ENCODE assay signal across 12 cellular contexts in genomic region chr2:203689424-203690109, GRCh38. TPM values are rescaled to one million over a fixed set of nuclear protein-coding genes. Genes with fewer than 3 reads are reported as not detected.
DNase-seq lines count a peak whose midpoint lies in the region; ATAC-seq and TF ChIP-seq lines count a peak whose summit lies in the region.
"Had no signal": no experiment of that assay in that cellular context is flagged by ENCODE, and none has a peak within 500 bp of the region (broad histone marks: within the 10 kb centered on the region; RNA-seq: fewer than 3 reads in every experiment).

No MANE protein-coding gene starts in this region.

- no peaks in the 10 kb centered on the region for H3F3A ChIP-seq in OCI-LY1 (ENCODE audit: insufficient read depth, low read length)

- H3K4me1 Mint-ChIP-seq in progenitor cell of endocrine pancreas (ENCODE audit: low read depth), result peaks cover 21% of the 10 kb centered on the region

- no peak overlapping the region for H3K4ac ChIP-seq in trophoblast cell (ENCODE audit: low read depth, low read length)

- ATAC-seq in GM19025 (IDR thresholded peaks at IDR 0.05; ENCODE audit: low read depth, unreplicated experiment), result peak; percentile 53
- ATAC-seq in HG02571 (IDR thresholded peaks at IDR 0.05; ENCODE audit: unreplicated experiment), result peak; percentile 42

- WGBS in trophoblast cell (ENCODE audit: extremely low coverage, insufficient coverage, insufficient read length), result no CpG with 5 or more reads among the region's 8 CpGs

- no peaks in the 10 kb centered on the region for H3K79me1 ChIP-seq in trophoblast cell (ENCODE audit: low read length)

- no peak overlapping the region for H2BK120ac ChIP-seq in trophoblast cell (ENCODE audit: insufficient read depth, low read length, poor library complexity)

- no peaks in the 10 kb centered on the region for H4K20me1 ChIP-seq in OCI-LY1 (ENCODE audit: insufficient read depth, low read length)

- no peak overlapping the region for H3K18ac ChIP-seq in trophoblast cell (ENCODE audit: low read length)

- H4K91ac ChIP-seq in trophoblast cell (ENCODE audit: low read depth, low read length), result no peak overlapping the region

- no peak for TF ChIP-seq POLR2A in vagina (IDR thresholded peaks at IDR 0.05)

- H3K4me1 ChIP-seq in OCI-LY1 (ENCODE audit: insufficient read depth, low read length, severe bottlenecking) (peaks cover 18% of the 10 kb centered on the region), skeletal muscle tissue (ENCODE audit: control insufficient read depth in 3 of 3, insufficient read depth in 3 of 3, low read length in 3 of 3) (peaks cover 40 to 52% (median 51%) of the 10 kb centered on the region in 3 donors), trophoblast cell (ENCODE audit: control insufficient read depth in 1 of 2, insufficient read depth in 2 of 2, low read length in 2 of 2) (peaks cover 0 to 2% of the 10 kb centered on the region in 2 experiments), vagina (peaks cover 14% of the 10 kb centered on the region)

- no peaks in the 10 kb centered on the region for H3K9me2 ChIP-seq in OCI-LY1 (ENCODE audit: low read depth, low read length)

- no peak overlapping the region for H2BK12ac ChIP-seq in trophoblast cell (ENCODE audit: low read length)

- intact Hi-C loops in vagina (cut with DNase I), result no loop called here

- H3K4me3 ChIP-seq in OCI-LY1 (ENCODE audit: low read depth, low read length, poor library complexity, severe bottlenecking), result no peak overlapping the region
- H3K4me3 ChIP-seq in skeletal muscle tissue (ENCODE audit: low read length in 3 of 3), result no peak overlapping the region
- H3K4me3 ChIP-seq in trophoblast cell (ENCODE audit: low read depth, low read length), result no peak overlapping the region
- no peak overlapping the region for H3K4me3 ChIP-seq in vagina
- H3K4me3 ChIP-seq: adrenal gland, skin epidermis had no signal

- no peaks in the 10 kb centered on the region for H3K79me2 ChIP-seq in OCI-LY1 (ENCODE audit: insufficient read depth, low read length)
- no peaks in the 10 kb centered on the region for H3K79me2 ChIP-seq in trophoblast cell (ENCODE audit: control insufficient read depth, insufficient read depth, low read length, poor library complexity)

- H3K27ac ChIP-seq in OCI-LY1 (ENCODE audit: low read depth, low read length, poor library complexity, severe bottlenecking), result no peak overlapping the region
- H3K27ac ChIP-seq in skeletal muscle tissue (ENCODE audit: low read depth, low read length), result peak overlapping the region; percentile 34
- no peak overlapping the region for H3K27ac ChIP-seq in trophoblast cell (ENCODE audit: low read depth, low read length)
- no peak overlapping the region for H3K27ac ChIP-seq in vagina

- no peak for DNase-seq in progenitor cell of endocrine pancreas (ENCODE audit: low spot score, unreplicated experiment)
- DNase-seq in trophoblast cell, result no peak
- DNase-seq in vagina (ENCODE audit: extremely low spot score in 2 of 2), result no peak
- DNase-seq: erythroblast had no signal

- H3K9me3 ChIP-seq in OCI-LY1 (ENCODE audit: low read length), result no peaks in the 10 kb centered on the region
- no peaks in the 10 kb centered on the region for H3K9me3 ChIP-seq in skeletal muscle tissue (ENCODE audit: control insufficient read depth in 3 of 3, low read length in 3 of 3)
- no peaks in the 10 kb centered on the region for H3K9me3 ChIP-seq in trophoblast cell (ENCODE audit: insufficient read depth, low read depth, low read length)
- H3K9me3 ChIP-seq in vagina, result no peaks in the 10 kb centered on the region
- H3K9me3 ChIP-seq: adrenal gland had no signal

- H3K27me3 ChIP-seq in OCI-LY1 (ENCODE audit: insufficient read depth, low read length), result no peaks in the 10 kb centered on the region; the same call in 1 of the 2 replicates
- no peaks in the 10 kb centered on the region for H3K27me3 ChIP-seq in skeletal muscle tissue (ENCODE audit: control insufficient read depth in 3 of 3, insufficient read depth in 3 of 3, low read length in 3 of 3)
- H3K27me3 ChIP-seq in trophoblast cell (ENCODE audit: insufficient read depth, low read length), result no peaks in the 10 kb centered on the region
- no peaks in the 10 kb centered on the region for H3K27me3 ChIP-seq in vagina
- H3K27me3 ChIP-seq: adrenal gland had no signal

- H2AFZ ChIP-seq in OCI-LY1 (ENCODE audit: low read length) (no peak overlapping the region), trophoblast cell (ENCODE audit: insufficient read depth, low read length, poor library complexity) (no peak overlapping the region)

- no peaks in the 10 kb centered on the region for H3K9me3 Mint-ChIP-seq in progenitor cell of endocrine pancreas (ENCODE audit: low read depth)

- no peak overlapping the region for H4K12ac ChIP-seq in trophoblast cell (ENCODE audit: low read depth, low read length)

- no peak overlapping the region for H2AK5ac ChIP-seq in trophoblast cell (ENCODE audit: low read length)

- TF ChIP-seq CTCF in OCI-LY1 (IDR thresholded peaks at IDR 0.05; ENCODE audit: low read length), result no peak
- TF ChIP-seq CTCF in progenitor cell of endocrine pancreas (IDR thresholded peaks at IDR 0.05; ENCODE audit: unreplicated experiment), result no peak
- TF ChIP-seq CTCF in vagina (IDR thresholded peaks at IDR 0.05), result no peak

- H3K4me2 ChIP-seq in OCI-LY1 (ENCODE audit: low read length) (peak overlapping the region; percentile 12), trophoblast cell (ENCODE audit: low read length) (no peak overlapping the region)

- no peak overlapping the region for H3K27ac Mint-ChIP-seq in progenitor cell of endocrine pancreas
- H3K27ac Mint-ChIP-seq: activated B cell treated with CpG ODN at 0.5 μM for 24 hours had no signal

- no peak overlapping the region for H4K8ac ChIP-seq in trophoblast cell (ENCODE audit: low read depth, low read length)

- no peaks in the 10 kb centered on the region for H3K36me3 Mint-ChIP-seq in progenitor cell of endocrine pancreas (ENCODE audit: insufficient read depth)

- H2BK5ac ChIP-seq in trophoblast cell (ENCODE audit: low read depth, low read length, poor library complexity), result no peak overlapping the region

- H3K27me3 Mint-ChIP-seq in progenitor cell of endocrine pancreas, result no peaks in the 10 kb centered on the region

- no peak overlapping the region for H3K4me3 Mint-ChIP-seq in progenitor cell of endocrine pancreas (ENCODE audit: low read depth)

- H3K23ac ChIP-seq in trophoblast cell (ENCODE audit: low read length), result no peak overlapping the region

- H3K36me3 ChIP-seq in OCI-LY1 (ENCODE audit: insufficient read depth, low read length) (no peaks in the 10 kb centered on the region), skeletal muscle tissue (ENCODE audit: control insufficient read depth in 3 of 3, insufficient read depth in 3 of 3, low read length in 3 of 3) (no peaks in the 10 kb centered on the region), trophoblast cell (ENCODE audit: control insufficient read depth in 1 of 2, insufficient read depth in 2 of 2, low read length in 2 of 2) (no peaks in the 10 kb centered on the region), vagina (no peaks in the 10 kb centered on the region)
- H3K36me3 ChIP-seq: adrenal gland had no signal

- H3K9ac ChIP-seq in OCI-LY1 (ENCODE audit: low read length) (no peak overlapping the region), skeletal muscle tissue (ENCODE audit: low read depth in 1 of 3, low read length in 3 of 3) (no peak overlapping the region), trophoblast cell (ENCODE audit: low read length) (no peak overlapping the region)

- no peak overlapping the region for H3K14ac ChIP-seq in trophoblast cell (ENCODE audit: low read length)

RNA-seq across cellular contexts. Expression of gene CD28, which starts 16.9 kb away (rescaled TPM):
- 4.2 TPM for total RNA-seq in skeletal muscle tissue
- total RNA-seq in progenitor cell of endocrine pancreas, result not detected in 2 replicates
- polyA plus RNA-seq in trophoblast cell (2013), result 0.03 and 0.06 TPM in 2 replicates
- total RNA-seq in vagina, result 2.7 TPM
- total RNA-seq: activated B cell treated with CpG ODN at 0.5 μM for 24 hours, M059J had no signal
